Comparison of ENCODE assay signal across 25 cellular contexts in genomic region chr12:18589316-18589715, GRCh38.
DNase-seq lines count a peak whose midpoint lies in the region; ATAC-seq and TF ChIP-seq lines count a peak whose summit lies in the region.
"Had no signal": no experiment of that assay in that cellular context is flagged by ENCODE, and none has a peak within 500 bp of the region (broad histone marks: within the 10 kb centered on the region; RNA-seq: fewer than 3 reads in every experiment).

No MANE protein-coding gene starts in this region.

- H4K20me1 ChIP-seq in neural progenitor cell (ENCODE audit: low read depth) = no peaks in the 10 kb centered on the region
- H4K20me1 ChIP-seq: BLaER1 had no signal

- H3K36me3 ChIP-seq in neural progenitor cell = no peaks in the 10 kb centered on the region
- H3K36me3 ChIP-seq: BLaER1, HAP-1, ovary, transverse colon had no signal

- no peak for ATAC-seq in GM19351 (IDR thresholded peaks at IDR 0.05; ENCODE audit: unreplicated experiment)
- ATAC-seq: activated naive CD8-positive, alpha-beta T cell treated with anti-CD3 and anti-CD28 coated beads, Interleukin-2, amount 50 U/mL, for 24 hours; HepG2; stimulated activated naive CD8-positive, alpha-beta T cell treated with anti-CD3 and anti-CD28 coated beads, Interleukin-15, Interleukin-2, amounts not matched to agents 100 U/mL and 50 U/mL, for 24 hours had no signal

- H3K27me3 Mint-ChIP-seq in Calu3 (ENCODE audit: unreplicated experiment) (no peaks in the 10 kb centered on the region), neural progenitor cell (ENCODE audit: insufficient read depth, low read depth) (no peaks in the 10 kb centered on the region), type B pancreatic cell (no peaks in the 10 kb centered on the region)
- H3K27me3 Mint-ChIP-seq: activated naive CD8-positive, alpha-beta T cell treated with anti-CD3 and anti-CD28 coated beads, Interleukin-2, amount 50 U/mL, for 24 hours had no signal

- intact Hi-C loops in Calu3 (cut with micrococcal nuclease; ENCODE audit: unreplicated experiment) = no loop called here

- H3K9ac ChIP-seq in neural progenitor cell = no peak overlapping the region
- H3K9ac ChIP-seq: BLaER1 had no signal

- CTCF ChIA-PET in Calu3 (lab: Charles Lee) = no interaction called here

- BruUV-seq in Calu3 (replicated peaks; lab: Mats Ljungman, UMichigan) = no TSS peak

- H3K9me3 ChIP-seq in neural progenitor cell (ENCODE audit: low read depth) = no peaks in the 10 kb centered on the region
- H3K9me3 ChIP-seq: BLaER1, HAP-1, ovary, transverse colon had no signal

- TF ChIP-seq CTCF in Calu3 (IDR thresholded peaks at IDR 0.05; ENCODE audit: unreplicated experiment) (no peak), choroid plexus epithelial cell (conservative IDR thresholded peaks at IDR 0.05; ENCODE audit: low read depth, low read length) (peak; percentile 38), neural progenitor cell (IDR thresholded peaks at IDR 0.05) (peak; percentile 14), type B pancreatic cell (conservative IDR thresholded peaks at IDR 0.05) (no peak), GM10266 (IDR thresholded peaks at IDR 0.05; ENCODE audit: control insufficient read depth, insufficient read depth, low read depth, missing control alignments) (no peak)

- H3K9me3 Mint-ChIP-seq in Calu3 (ENCODE audit: low read depth, unreplicated experiment) (peaks cover 8% of the 10 kb centered on the region), neural progenitor cell (peaks cover 38% of the 10 kb centered on the region), type B pancreatic cell (no peaks in the 10 kb centered on the region)

- H3K79me2 ChIP-seq in neural progenitor cell (ENCODE audit: low read depth) = no peaks in the 10 kb centered on the region

- H3K4me2 ChIP-seq in neural progenitor cell = no peak overlapping the region
- H3K4me2 ChIP-seq: BLaER1 had no signal

- H3F3A ChIP-seq in neural progenitor cell (ENCODE audit: low read depth) = no peaks in the 10 kb centered on the region

- no peaks in the 10 kb centered on the region for H3K4me1 ChIP-seq in neural progenitor cell
- H3K4me1 ChIP-seq: BLaER1, transverse colon had no signal

- no peak for DNase-seq in Calu3
- peak; percentile 8 for DNase-seq in HPDE6-E6E7 (ENCODE audit: extremely low spot score)
- DNase-seq in choroid plexus epithelial cell (ENCODE audit: low read depth) = peak; percentile 39
- no peak for DNase-seq in neural progenitor cell (ENCODE audit: low spot score)
- no peak for DNase-seq in CD1c-positive myeloid dendritic cell (ENCODE audit: extremely low spot score)
- no peak for DNase-seq in type B pancreatic cell (ENCODE audit: extremely low spot score, unreplicated experiment)
- DNase-seq in GM10266 (ENCODE audit: extremely low spot score) = no peak
- DNase-seq: activated CD4-positive, alpha-beta T cell treated with anti-CD3 and anti-CD28 coated beads for 48 hours; activated effector memory CD4-positive, alpha-beta T cell treated with Interleukin-2 at 50 U/mL for 16 hours; activated naive CD8-positive, alpha-beta T cell treated with anti-CD3 and anti-CD28 coated beads, Interleukin-2, amount 50 U/mL, for 24 hours; caudate nucleus; effector CD4-positive, alpha-beta T cell; GDM1; MM.1S; NCI-H1694 treated with DMSO at 0.1 percent for 48 hours; NCI-H345; NK-92 treated with Interleukin-12 subunit alpha and Interleukin-12 subunit beta, amount 100 ng/mL, for 24 hours; ovary; stimulated activated CD4-positive, alpha-beta T cell treated with anti-CD3 and anti-CD28 coated beads, Interleukin-1b, Interleukin-23, amount 100 ng/mL, for 48 hours; stimulated activated naive CD8-positive, alpha-beta T cell treated with anti-CD3 and anti-CD28 coated beads, Interleukin-15, Interleukin-2, amounts not matched to agents 100 U/mL and 50 U/mL, for 24 hours; transverse colon had no signal

- H3K27ac Mint-ChIP-seq in Calu3 (ENCODE audit: unreplicated experiment) = peak overlapping the region; percentile 21
- no peak overlapping the region for H3K27ac Mint-ChIP-seq in neural progenitor cell
- H3K27ac Mint-ChIP-seq in type B pancreatic cell = no peak overlapping the region
- H3K27ac Mint-ChIP-seq: activated naive CD8-positive, alpha-beta T cell treated with anti-CD3 and anti-CD28 coated beads, Interleukin-2, amount 50 U/mL, for 24 hours had no signal

- H3K4me1 Mint-ChIP-seq in Calu3 (ENCODE audit: low read depth, unreplicated experiment) (no peaks in the 10 kb centered on the region), neural progenitor cell (no peaks in the 10 kb centered on the region), type B pancreatic cell (ENCODE audit: unreplicated experiment) (no peaks in the 10 kb centered on the region)
- H3K4me1 Mint-ChIP-seq: activated naive CD8-positive, alpha-beta T cell treated with anti-CD3 and anti-CD28 coated beads, Interleukin-2, amount 50 U/mL, for 24 hours had no signal

- no peak overlapping the region for H3K27ac ChIP-seq in neural progenitor cell
- H3K27ac ChIP-seq: BLaER1, ovary, transverse colon had no signal

- no peaks in the 10 kb centered on the region for H3K36me3 Mint-ChIP-seq in Calu3 (ENCODE audit: insufficient read depth, unreplicated experiment)
- peaks cover 3% of the 10 kb centered on the region for H3K36me3 Mint-ChIP-seq in neural progenitor cell
- peaks cover 9% of the 10 kb centered on the region for H3K36me3 Mint-ChIP-seq in type B pancreatic cell

- H3K4me3 ChIP-seq in choroid plexus epithelial cell (ENCODE audit: low read depth, low read length) (no peak overlapping the region), neural progenitor cell (no peak overlapping the region)
- H3K4me3 ChIP-seq: BLaER1, HAP-1, ovary, transverse colon had no signal

- H3K27me3 ChIP-seq in neural progenitor cell = no peaks in the 10 kb centered on the region
- H3K27me3 ChIP-seq: BLaER1, ovary, transverse colon had no signal

- H3K4me3 Mint-ChIP-seq in Calu3 (ENCODE audit: low read depth, unreplicated experiment) (no peak overlapping the region), neural progenitor cell (no peak overlapping the region), type B pancreatic cell (no peak overlapping the region)
- H3K4me3 Mint-ChIP-seq: activated naive CD8-positive, alpha-beta T cell treated with anti-CD3 and anti-CD28 coated beads, Interleukin-2, amount 50 U/mL, for 24 hours had no signal

- H2AFZ ChIP-seq in neural progenitor cell (replicated peaks) = no peak overlapping the region

Comparison
In these comparisons a context has a peak if more than half of its experiments do, and no peak if none do; other contexts are left out.
1. DNase-seq: peak in HPDE6-E6E7 (single experiment) and choroid plexus epithelial cell (single experiment); none in Calu3 (single experiment), neural progenitor cell (single experiment), CD1c-positive myeloid dendritic cell (single experiment), type B pancreatic cell (single experiment) and GM10266 (single experiment).
2. CTCF ChIP-seq: peak in choroid plexus epithelial cell (single experiment) and neural progenitor cell (single experiment); none in Calu3 (single experiment), type B pancreatic cell (single experiment) and GM10266 (single experiment).